1 cellular context compared by ENCODE assay signal in the genomic region with DNA sequence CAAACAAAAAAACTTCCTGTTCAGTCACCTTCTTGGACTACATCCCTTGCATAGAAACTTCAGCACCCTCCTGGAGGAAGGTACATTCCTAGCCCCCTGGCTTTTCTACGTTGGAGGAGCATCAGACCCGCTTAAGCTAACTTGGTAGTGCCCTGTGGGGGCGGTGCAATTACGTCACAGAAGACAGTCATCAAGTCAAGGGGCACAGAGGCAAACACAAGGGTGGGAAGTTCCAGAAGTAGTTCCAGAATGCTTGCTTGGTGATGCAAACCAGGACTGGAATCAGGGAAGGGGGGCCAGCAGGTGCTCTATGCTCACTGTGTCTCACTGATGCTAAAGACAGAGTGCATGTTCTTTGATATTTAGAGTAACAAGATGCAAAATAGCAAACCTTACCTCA.
TF ChIP-seq lines count a peak whose summit lies in the region.

No MANE protein-coding gene starts in this region.

TF ChIP-seq in SK-N-SH treated with all-trans-retinoic acid at 6 μM for 48 hours, 23 proteins besides CTCF, POLR2A, EP300 and RAD21 (continued from another document):
- TF ChIP-seq ZNF8 (CRISPR knock-in tag; IDR thresholded peaks at IDR 0.05) (no peak), ZNF565 (CRISPR knock-in tag; conservative IDR thresholded peaks at IDR 0.05; ENCODE audit: low read depth) (no peak), CSDC2 (CRISPR knock-in tag; IDR thresholded peaks at IDR 0.05) (no peak), ZC3H10 (CRISPR knock-in tag; IDR thresholded peaks at IDR 0.05) (no peak), SNAI2 (CRISPR knock-in tag; IDR thresholded peaks at IDR 0.05) (no peak), ZFP3 (CRISPR knock-in tag; IDR thresholded peaks at IDR 0.05) (no peak), TCF4 (CRISPR knock-in tag; IDR thresholded peaks at IDR 0.05; ENCODE audit: borderline replicate concordance) (no peak), TOX (CRISPR knock-in tag; IDR thresholded peaks at IDR 0.05; ENCODE audit: borderline replicate concordance) (no peak)
- TF ChIP-seq, protein P1, sequence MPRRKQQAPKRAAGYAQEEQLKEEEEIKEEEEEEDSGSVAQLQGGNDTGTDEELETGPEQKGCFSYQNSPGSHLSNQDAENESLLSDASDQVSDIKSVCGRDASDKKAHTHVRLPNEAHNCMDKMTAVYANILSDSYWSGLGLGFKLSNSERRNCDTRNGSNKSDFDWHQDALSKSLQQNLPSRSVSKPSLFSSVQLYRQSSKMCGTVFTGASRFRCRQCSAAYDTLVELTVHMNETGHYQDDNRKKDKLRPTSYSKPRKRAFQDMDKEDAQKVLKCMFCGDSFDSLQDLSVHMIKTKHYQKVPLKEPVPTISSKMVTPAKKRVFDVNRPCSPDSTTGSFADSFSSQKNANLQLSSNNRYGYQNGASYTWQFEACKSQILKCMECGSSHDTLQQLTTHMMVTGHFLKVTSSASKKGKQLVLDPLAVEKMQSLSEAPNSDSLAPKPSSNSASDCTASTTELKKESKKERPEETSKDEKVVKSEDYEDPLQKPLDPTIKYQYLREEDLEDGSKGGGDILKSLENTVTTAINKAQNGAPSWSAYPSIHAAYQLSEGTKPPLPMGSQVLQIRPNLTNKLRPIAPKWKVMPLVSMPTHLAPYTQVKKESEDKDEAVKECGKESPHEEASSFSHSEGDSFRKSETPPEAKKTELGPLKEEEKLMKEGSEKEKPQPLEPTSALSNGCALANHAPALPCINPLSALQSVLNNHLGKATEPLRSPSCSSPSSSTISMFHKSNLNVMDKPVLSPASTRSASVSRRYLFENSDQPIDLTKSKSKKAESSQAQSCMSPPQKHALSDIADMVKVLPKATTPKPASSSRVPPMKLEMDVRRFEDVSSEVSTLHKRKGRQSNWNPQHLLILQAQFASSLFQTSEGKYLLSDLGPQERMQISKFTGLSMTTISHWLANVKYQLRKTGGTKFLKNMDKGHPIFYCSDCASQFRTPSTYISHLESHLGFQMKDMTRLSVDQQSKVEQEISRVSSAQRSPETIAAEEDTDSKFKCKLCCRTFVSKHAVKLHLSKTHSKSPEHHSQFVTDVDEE (CRISPR knock-in tag; IDR thresholded peaks at IDR 0.05), result no peak
TF ChIP-seq in SK-N-SH treated with all-trans-retinoic acid at 6 μM for 48 hours: peak in this region for 0.
